Comparison of ENCODE assay signal across 9 cellular contexts in the genomic region with DNA sequence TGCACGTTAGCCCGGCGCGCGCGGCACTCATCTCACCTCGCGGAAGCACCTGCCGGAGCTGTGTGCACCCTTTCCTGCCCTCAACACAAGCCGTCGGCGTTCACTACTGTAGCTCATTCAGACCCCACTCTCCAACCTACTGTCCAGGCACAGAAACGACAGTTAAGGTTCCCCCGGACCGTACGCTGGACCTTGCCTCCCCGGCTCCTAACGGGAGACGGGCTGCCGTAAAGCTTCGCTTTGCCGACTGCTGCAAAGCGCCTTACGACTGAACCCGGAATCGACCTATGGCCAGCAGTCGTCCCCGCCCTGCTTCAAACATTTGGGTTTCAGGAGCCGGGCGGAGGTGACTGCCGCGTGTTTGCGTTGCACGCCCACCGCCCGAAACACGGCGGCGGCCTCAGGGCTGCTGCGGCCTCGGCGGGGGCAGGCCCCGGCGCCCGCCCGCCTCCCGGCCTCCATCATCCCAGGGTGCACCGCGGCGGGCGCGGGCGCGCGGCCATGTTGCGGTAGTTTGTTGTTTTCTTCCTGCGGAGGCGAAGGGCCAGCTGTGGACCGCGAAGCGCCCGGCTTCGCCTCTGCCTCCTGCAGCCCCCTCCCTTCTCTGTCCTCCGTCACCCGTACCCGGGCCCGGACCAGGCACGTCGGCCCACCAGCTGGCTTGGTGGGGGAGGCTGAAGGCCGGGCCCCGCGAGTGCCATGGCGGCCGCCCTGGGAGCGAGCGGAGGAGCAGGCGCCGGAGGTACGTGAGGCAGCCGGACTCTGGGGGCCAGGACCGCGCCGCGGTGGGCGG. TPM values are rescaled to one million over a fixed set of nuclear protein-coding genes. Genes with fewer than 3 reads are reported as not detected.
DNase-seq lines count a peak whose midpoint lies in the region; ATAC-seq, FAIRE-seq and TF ChIP-seq lines count a peak whose summit lies in the region.
"Had no signal": no experiment of that assay in that cellular context is flagged by ENCODE, and none has a peak within 500 bp of the region (broad histone marks: within the 10 kb centered on the region; RNA-seq: fewer than 3 reads in every experiment).

A gene with protein sequence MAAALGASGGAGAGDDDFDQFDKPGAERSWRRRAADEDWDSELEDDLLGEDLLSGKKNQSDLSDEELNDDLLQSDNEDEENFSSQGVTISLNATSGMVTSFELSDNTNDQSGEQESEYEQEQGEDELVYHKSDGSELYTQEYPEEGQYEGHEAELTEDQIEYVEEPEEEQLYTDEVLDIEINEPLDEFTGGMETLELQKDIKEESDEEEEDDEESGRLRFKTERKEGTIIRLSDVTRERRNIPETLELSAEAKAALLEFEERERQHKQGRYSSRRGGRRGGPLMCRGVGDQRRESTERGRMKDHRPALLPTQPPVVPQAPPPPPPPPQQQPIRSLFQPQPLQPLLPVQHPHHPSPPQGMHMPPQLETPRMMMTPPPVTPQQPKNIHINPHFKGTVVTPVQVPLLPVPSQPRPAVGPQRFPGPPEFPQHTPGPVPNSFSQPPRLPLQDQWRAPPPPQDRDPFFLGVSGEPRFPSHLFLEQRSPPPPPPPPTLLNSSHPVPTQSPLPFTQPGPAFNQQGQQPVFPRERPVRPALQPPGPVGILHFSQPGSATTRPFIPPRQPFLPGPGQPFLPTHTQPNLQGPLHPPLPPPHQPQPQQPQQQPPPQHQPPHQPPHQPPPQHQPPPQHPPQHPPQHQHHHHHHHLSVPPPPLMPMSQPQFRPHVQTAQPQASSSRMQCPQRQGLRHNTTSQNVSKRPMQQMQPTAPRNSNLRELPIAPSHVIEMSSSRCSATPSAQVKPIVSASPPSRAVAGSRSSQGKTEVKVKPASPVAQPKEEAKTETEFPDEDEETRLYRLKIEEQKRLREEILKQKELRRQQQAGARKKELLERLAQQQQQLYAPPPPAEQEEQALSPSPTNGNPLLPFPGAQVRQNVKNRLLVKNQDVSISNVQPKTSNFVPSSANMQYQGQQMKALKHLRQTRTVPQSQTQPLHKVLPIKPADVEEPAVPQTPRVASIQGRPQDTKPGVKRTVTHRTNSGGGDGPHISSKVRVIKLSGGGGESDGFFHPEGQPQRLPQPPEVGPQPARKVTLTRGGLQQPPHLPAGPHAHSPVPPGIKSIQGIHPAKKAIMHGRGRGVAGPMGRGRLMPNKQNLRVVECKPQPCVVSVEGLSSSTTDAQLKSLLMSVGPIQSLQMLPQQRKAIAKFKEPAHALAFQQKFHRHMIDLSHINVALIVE (plus strand): TSS at position 484 of the 793 bp plus-strand sequence. CDS start 216 bp downstream, at position 700.

- peaks cover 7% of the 10 kb centered on the region for H3K9me3 Mint-ChIP-seq in central memory CD8-positive, alpha-beta T cell

- peak within 1 kb of the TSS; percentile 98 for H3K9ac ChIP-seq in keratinocyte (ENCODE audit: control insufficient read depth, extremely low read depth, insufficient read depth, low read length)

- dilution Hi-C loops in keratinocyte (cut with MboI; ENCODE audit: extremely low pct_ligation_motif_present, low sequenced_read_pairs), result no loop called here

- no peaks in the 10 kb centered on the region for H3K9me1 ChIP-seq in keratinocyte (ENCODE audit: control insufficient read depth, extremely low read depth, insufficient read depth, low read length)

- peak within 1 kb of the TSS; percentile 99 for H3K27ac Mint-ChIP-seq in central memory CD8-positive, alpha-beta T cell (ENCODE audit: low read depth)

- no peaks in the 10 kb centered on the region for H4K20me1 ChIP-seq in keratinocyte (ENCODE audit: control insufficient read depth, extremely low read depth, insufficient read depth, low read length)

- FAIRE-seq in keratinocyte (lab: Jason Lieb, UNC), result no peak
- FAIRE-seq: TTC549 had no signal

- H3K4me1 ChIP-seq in keratinocyte (ENCODE audit: control insufficient read depth, extremely low read depth, insufficient read depth, low read length), result peaks cover 17% of the 10 kb centered on the region

- peaks cover 2% of the 10 kb centered on the region for H3K27me3 Mint-ChIP-seq in central memory CD8-positive, alpha-beta T cell

- H3K9me3 ChIP-seq in keratinocyte (ENCODE audit: control insufficient read depth, low read depth, low read length), result no peaks in the 10 kb centered on the region

- peak within 1 kb of the TSS; percentile 95 for H3K27ac ChIP-seq in keratinocyte (ENCODE audit: control insufficient read depth, insufficient read depth, low read length)

- peak; percentile 38 for DNase-seq in AG09319 (ENCODE audit: extremely low read depth, low read depth)
- peak; percentile 76 for DNase-seq in NCI-H345 treated with DMSO at 0.1 percent for 48 hours (lab: John Stamatoyannopoulos, UW; ENCODE audit: unreplicated experiment)
- DNase-seq in central memory CD8-positive, alpha-beta T cell (ENCODE audit: low spot score in 2 of 2), result peak; percentile 71 to 74
- peak; percentile 46 for DNase-seq in keratinocyte (ENCODE audit: low read depth, low spot score)
- DNase-seq in stimulated activated CD4-positive, alpha-beta T cell treated with anti-CD3 and anti-CD28 coated beads, Interleukin-12 subunit alpha, Interleukin-12 subunit beta, amount 100 ng/mL, for 48 hours (ENCODE audit: low read depth in 2 of 3, low spot score in 1 of 3), result peak; percentile 65 to 81 (median 80)

- H3K36me3 ChIP-seq in keratinocyte (ENCODE audit: control insufficient read depth in 2 of 2, extremely low read depth in 1 of 2, insufficient read depth in 2 of 2, low read length in 2 of 2), result peaks cover 8 to 11% of the 10 kb centered on the region in 2 experiments

- H3K4me3 Mint-ChIP-seq in central memory CD8-positive, alpha-beta T cell, result peak within 1 kb of the TSS; percentile 93

- H2AFZ ChIP-seq in keratinocyte (ENCODE audit: control insufficient read depth, low read length), result peak within 1 kb of the TSS; percentile 100

- peak within 1 kb of the TSS; percentile 98 for H3K4me2 ChIP-seq in keratinocyte (ENCODE audit: control insufficient read depth, extremely low read depth, insufficient read depth, low read depth, low read length)

- peaks cover 28% of the 10 kb centered on the region for H3K36me3 Mint-ChIP-seq in central memory CD8-positive, alpha-beta T cell (ENCODE audit: insufficient read depth)

- H3K79me2 ChIP-seq in keratinocyte (ENCODE audit: control insufficient read depth, insufficient read depth, low read length), result peaks cover 55% of the 10 kb centered on the region

- peak; percentile 82 for ATAC-seq in GM19023 (IDR thresholded peaks at IDR 0.05; ENCODE audit: unreplicated experiment)
- ATAC-seq in HG03196 (IDR thresholded peaks at IDR 0.05; ENCODE audit: unreplicated experiment), result peak; percentile 75
- ATAC-seq in activated CD4-positive, CD25-positive, alpha-beta regulatory T cell treated with anti-CD3 and anti-CD28 coated beads, Interleukin-2, amount 50 U/mL, for 24 hours, result peak; percentile 89 to 94
- ATAC-seq in central memory CD8-positive, alpha-beta T cell (replicated peaks; ENCODE audit: extremely low read depth, poor library complexity, severe bottlenecking), result peak; percentile 82

- no peak for TF ChIP-seq CTCF in AG09319 (IDR thresholded peaks at IDR 0.05; ENCODE audit: low read depth, low read length)
- TF ChIP-seq CTCF in keratinocyte (optimal IDR thresholded peaks at IDR 0.05 in 1 of 3, IDR thresholded peaks at IDR 0.05 in 1 of 3, conservative IDR thresholded peaks at IDR 0.05 in 1 of 3; ENCODE audit: extremely low read depth in 1 of 3, insufficient read depth in 2 of 3, low read length in 3 of 3), result no peak

- H3K4me3 ChIP-seq in keratinocyte (ENCODE audit: control insufficient read depth in 2 of 3, extremely low read depth in 1 of 3, insufficient read depth in 2 of 3, low read depth in 1 of 3, low read length in 3 of 3), result peak within 1 kb of the TSS; percentile 87 to 98 (median 94)

- no peaks in the 10 kb centered on the region for H3K27me3 ChIP-seq in keratinocyte (ENCODE audit: control insufficient read depth, extremely low read depth, insufficient read depth, low read length)

- H3K4me1 Mint-ChIP-seq in central memory CD8-positive, alpha-beta T cell, result peaks cover 50% of the 10 kb centered on the region

RNA-seq across cellular contexts. Expression of the gene that starts here (rescaled TPM):
- 6.1 to 8.9 TPM (median 6.8 TPM) in 3 replicates for polyA plus RNA-seq in keratinocyte
- 76.2 TPM for polyA plus RNA-seq in keratinocyte (2011; ENCODE audit: low read depth)
- 4.9 and 5.5 TPM in 2 replicates for polyA plus RNA-seq in keratinocyte (2011; cell fraction: cytosol; rRNA removed)
- polyA plus RNA-seq in keratinocyte (2011; cell fraction: nucleus; rRNA removed), result 36.1 and 36.2 TPM in 2 replicates
- 12.6 and 13.8 TPM in 2 replicates for polyA plus RNA-seq in keratinocyte (2012; ENCODE audit: low replicate concordance)
- 8.1 to 21.3 TPM (median 13.2 TPM) in 3 replicates for polyA minus RNA-seq in keratinocyte
- 9.6 TPM for polyA minus RNA-seq in keratinocyte (2011; cell fraction: cytosol; rRNA and poly(A)+ RNA removed)
- polyA minus RNA-seq in keratinocyte (2011; cell fraction: nucleus; rRNA and poly(A)+ RNA removed), result 30.2 and 39.2 TPM in 2 replicates

Comparison
In these comparisons a context has a peak if more than half of its experiments do, and no peak if none do; other contexts are left out.
1. Peak in every context shown above with its lines: DNase-seq, ATAC-seq, H3K4me3 ChIP-seq and H3K27ac ChIP-seq.